In the genomic region with DNA sequence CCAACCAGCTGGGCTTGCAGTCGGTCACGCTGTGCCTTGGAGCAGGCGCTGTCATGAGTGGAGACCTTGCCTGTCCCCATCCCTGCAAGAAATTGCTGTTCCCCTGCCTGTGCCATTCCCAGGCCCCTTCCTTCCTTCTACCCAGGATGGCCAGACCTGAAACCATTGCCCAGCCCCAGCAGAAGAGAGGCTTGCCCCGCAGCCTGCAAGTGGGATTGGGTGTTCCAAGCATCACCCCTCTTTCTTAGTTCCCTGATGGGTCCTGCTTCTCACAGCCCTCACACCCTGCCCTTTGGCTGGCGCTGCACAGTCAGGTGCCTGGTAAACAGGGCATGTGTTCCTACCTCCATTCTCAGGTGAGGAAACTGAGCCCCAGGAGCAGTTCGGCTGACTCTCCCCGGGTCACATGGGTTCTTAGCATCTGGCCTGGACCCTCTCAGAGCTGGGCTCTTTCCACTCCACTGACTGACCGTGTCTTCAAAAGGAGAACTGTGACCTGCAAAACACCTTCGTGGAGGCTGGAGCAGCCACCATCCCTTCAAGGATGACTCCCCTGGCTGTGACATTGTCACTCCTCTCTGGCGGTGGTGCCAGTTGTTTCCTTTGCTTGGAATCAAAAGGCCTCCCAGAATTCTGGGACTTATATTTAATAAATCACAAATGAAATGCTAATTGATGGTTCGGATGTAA, we compare ENCODE assay signal across 17 cellular contexts.
"Had no signal": no experiment of that assay in that cellular context is flagged by ENCODE, and none has a peak within 500 bp of the region (broad histone marks: within the 10 kb centered on the region; RNA-seq: fewer than 3 reads in every experiment).

No MANE protein-coding gene starts in this region.

- H3K4me3 Mint-ChIP-seq: activated CD4-positive, alpha-beta memory T cell treated with anti-CD3 and anti-CD28 coated beads for 36 hours; activated naive CD8-positive, alpha-beta T cell treated with anti-CD3 and anti-CD28 coated beads for 36 hours; activated T-cell treated with anti-CD3 and anti-CD28 coated beads, Interleukin-2, amount 50 U/mL, for 4 hours; T-helper 2 cell treated with Interferon-gamma antibody and Interleukin-4, amounts not matched to agents 5 μg/mL and 100 μg/mL, for 36 hours had no signal

- H3K4me1 ChIP-seq: breast epithelium, left lung, upper lobe of right lung had no signal

- H3K36me3 ChIP-seq: breast epithelium, left lung, pancreas, suprapubic skin, upper lobe of right lung had no signal

- H3K27me3 Mint-ChIP-seq: activated CD4-positive, alpha-beta memory T cell treated with anti-CD3 and anti-CD28 coated beads for 36 hours; activated naive CD8-positive, alpha-beta T cell treated with anti-CD3 and anti-CD28 coated beads for 36 hours had no signal

- H3K36me3 Mint-ChIP-seq: activated CD4-positive, alpha-beta memory T cell treated with anti-CD3 and anti-CD28 coated beads for 36 hours had no signal

- H3K27me3 ChIP-seq: breast epithelium, dorsolateral prefrontal cortex, left lung, pancreas, suprapubic skin, upper lobe of right lung had no signal

- H3K9me3 Mint-ChIP-seq: activated CD4-positive, alpha-beta memory T cell treated with anti-CD3 and anti-CD28 coated beads for 36 hours; activated naive CD8-positive, alpha-beta T cell treated with anti-CD3 and anti-CD28 coated beads for 36 hours; activated T-cell treated with anti-CD3 and anti-CD28 coated beads, Interleukin-2, amount 50 U/mL, for 4 hours; T-helper 2 cell treated with Interferon-gamma antibody and Interleukin-4, amounts not matched to agents 5 μg/mL and 100 μg/mL, for 36 hours had no signal

- H3K4me3 ChIP-seq: breast epithelium, dorsolateral prefrontal cortex, left lung, pancreas, suprapubic skin, upper lobe of right lung had no signal

- H3K27ac Mint-ChIP-seq: activated CD4-positive, alpha-beta memory T cell treated with anti-CD3 and anti-CD28 coated beads for 36 hours; activated naive CD8-positive, alpha-beta T cell treated with anti-CD3 and anti-CD28 coated beads for 36 hours; T-helper 2 cell treated with Interferon-gamma antibody and Interleukin-4, amounts not matched to agents 5 μg/mL and 100 μg/mL, for 36 hours had no signal

- H3K9me3 ChIP-seq: breast epithelium, left lung, pancreas, suprapubic skin, upper lobe of right lung had no signal

- DNase-seq: activated CD4-positive, alpha-beta memory T cell treated with anti-CD3 and anti-CD28 coated beads for 36 hours; activated CD4-positive, CD25-positive, alpha-beta regulatory T cell treated with anti-CD3 and anti-CD28 coated beads, Interleukin-2, amount 50 U/mL, for 72 hours; activated gamma-delta T cell treated with Interleukin-2 at 50 U/mL for 16 hours; activated naive CD8-positive, alpha-beta T cell treated with anti-CD3 and anti-CD28 coated beads for 36 hours; activated T-cell treated with anti-CD3 and anti-CD28 coated beads, Interleukin-2, amount 50 U/mL, for 4 hours; dorsolateral prefrontal cortex; foreskin fibroblast; left lung; mesendoderm; pancreas; retina; small intestine; upper lobe of right lung had no signal

- ATAC-seq: activated T-cell treated with anti-CD3 and anti-CD28 coated beads, Interleukin-2, amount 50 U/mL, for 4 hours; esophagus mucosa; left lung; pancreas; upper lobe of right lung had no signal

- H3K27ac ChIP-seq: breast epithelium, dorsolateral prefrontal cortex, left lung, pancreas, suprapubic skin, upper lobe of right lung had no signal
